Comparison of ENCODE assay signal across 1 cellular context in genomic region chr7:107167483-107168232, GRCh38.
TF ChIP-seq lines count a peak whose summit lies in the region.

No MANE protein-coding gene starts in this region.

TF ChIP-seq in K562, 482 proteins besides CTCF, POLR2A, EP300 and RAD21 (continued from another document and continues in another):
- TF ChIP-seq CREB5 (CRISPR knock-in tag; IDR thresholded peaks at IDR 0.05) (no peak), E2F1 (CRISPR knock-in tag; IDR thresholded peaks at IDR 0.05) (no peak), TAF7 (tag; IDR thresholded peaks at IDR 0.05) (peak; percentile 86), FOXK2 (conservative IDR thresholded peaks at IDR 0.05 in 1 of 2, IDR thresholded peaks at IDR 0.05 in 1 of 2; ENCODE audit: low read depth in 2 of 2) (no peak), ZNF224 (CRISPR knock-in tag; IDR thresholded peaks at IDR 0.05) (no peak), KLF13 (tag; IDR thresholded peaks at IDR 0.05; ENCODE audit: borderline replicate concordance, low read depth) (no peak), ETV6 (IDR thresholded peaks at IDR 0.05; ENCODE audit: borderline replicate concordance in 1 of 2, low read depth in 2 of 2, low read length in 1 of 2) (no peak), ETV6 (CRISPR knock-in tag; IDR thresholded peaks at IDR 0.05; ENCODE audit: borderline replicate concordance) (no peak), THAP12 (CRISPR knock-in tag; IDR thresholded peaks at IDR 0.05) (no peak), MYC (IDR thresholded peaks at IDR 0.05; ENCODE audit: low read depth, low read length) (no peak), MYC (CRISPR knock-in tag; IDR thresholded peaks at IDR 0.05; ENCODE audit: borderline replicate concordance, low read depth) (no peak), ZNF551 (CRISPR knock-in tag; IDR thresholded peaks at IDR 0.05) (0 out of 2 replicates have a peak, but pooled peaks have one; percentile 60), PYGO2 (tag; IDR thresholded peaks at IDR 0.05) (no peak), NR1H2 (CRISPR knock-in tag; IDR thresholded peaks at IDR 0.05) (no peak), ZNF445 (CRISPR knock-in tag; IDR thresholded peaks at IDR 0.05; ENCODE audit: low read depth) (0 out of 2 replicates have a peak, but pooled peaks have one; percentile 71), FOXA3 (CRISPR knock-in tag; conservative IDR thresholded peaks at IDR 0.05 in 1 of 2, IDR thresholded peaks at IDR 0.05 in 1 of 2) (no peak), NFIX (CRISPR knock-in tag; IDR thresholded peaks at IDR 0.05; ENCODE audit: low read depth) (no peak), SRSF3 (IDR thresholded peaks at IDR 0.05; ENCODE audit: insufficient read depth, low read length) (no peak), SIN3B (IDR thresholded peaks at IDR 0.05; ENCODE audit: low read depth) (peak; percentile 26; the same call in 1 of the 2 replicates), PTTG1 (tag; IDR thresholded peaks at IDR 0.05; ENCODE audit: low read depth) (0 out of 2 replicates have a peak, but pooled peaks have one; percentile 43), MTA1 (IDR thresholded peaks at IDR 0.05; ENCODE audit: borderline replicate concordance) (0 out of 2 replicates have a peak, but pooled peaks have one; percentile 68), ZNF639 (CRISPR knock-in tag; conservative IDR thresholded peaks at IDR 0.05 in 1 of 2, IDR thresholded peaks at IDR 0.05 in 1 of 2) (peak in 1 of 2 experiments; percentile 72; a peak in 2 of 4 replicates), POLR2H (tag; IDR thresholded peaks at IDR 0.05; ENCODE audit: low read depth) (peak; percentile 93), DACH1 (IDR thresholded peaks at IDR 0.05; ENCODE audit: partially characterized antibody) (peak; percentile 79), POLR2G (IDR thresholded peaks at IDR 0.05; ENCODE audit: low read depth, low read length) (0 out of 2 replicates have a peak, but pooled peaks have one; percentile 39), MYNN (IDR thresholded peaks at IDR 0.05) (no peak), MYNN (CRISPR knock-in tag; IDR thresholded peaks at IDR 0.05) (no peak), RBM25 (IDR thresholded peaks at IDR 0.05; ENCODE audit: low read depth, low read length, severe bottlenecking) (no peak), ZNF282 (CRISPR knock-in tag; IDR thresholded peaks at IDR 0.05) (no peak), ZEB2 (IDR thresholded peaks at IDR 0.05) (0 out of 2 replicates have a peak, but pooled peaks have one; percentile 70), NR4A1 (CRISPR knock-in tag; IDR thresholded peaks at IDR 0.05) (no peak), NR4A1 (tag; IDR thresholded peaks at IDR 0.05) (no peak), IRF9 (tag; IDR thresholded peaks at IDR 0.05) (peak; percentile 69; the same call in 1 of the 2 replicates), BRF1 (IDR thresholded peaks at IDR 0.05; ENCODE audit: borderline replicate concordance, extremely low read depth, insufficient read length) (no peak), ARID2 (IDR thresholded peaks at IDR 0.05) (peak; percentile 66), SMC3 (conservative IDR thresholded peaks at IDR 0.05; ENCODE audit: insufficient read depth, low read depth, low read length) (peak; percentile 52; the same call in 1 of the 2 replicates), ZNF24 (IDR thresholded peaks at IDR 0.05) (peak; percentile 30; the same call in 1 of the 2 replicates), NCOA2 (IDR thresholded peaks at IDR 0.05; ENCODE audit: partially characterized antibody in 2 of 2) (no peak), TOE1 (IDR thresholded peaks at IDR 0.05; ENCODE audit: borderline replicate concordance) (peak; percentile 70; the same call in 1 of the 2 replicates), TOE1 (CRISPR knock-in tag; IDR thresholded peaks at IDR 0.05; ENCODE audit: borderline replicate concordance, low read depth) (no peak), GTF2A2 (tag; IDR thresholded peaks at IDR 0.05) (0 out of 2 replicates have a peak, but pooled peaks have one; percentile 61), C11orf30 (IDR thresholded peaks at IDR 0.05; ENCODE audit: low read depth) (peak; percentile 46; the same call in 1 of the 2 replicates), ZBTB7A (IDR thresholded peaks at IDR 0.05; ENCODE audit: borderline replicate concordance, control insufficient read depth, low read depth, low read length) (no peak), MYBL2 (IDR thresholded peaks at IDR 0.05; ENCODE audit: low read depth) (0 out of 2 replicates have a peak, but pooled peaks have one; percentile 11), MYBL2 (CRISPR knock-in tag; IDR thresholded peaks at IDR 0.05; ENCODE audit: borderline replicate concordance) (no peak), SMAD4 (CRISPR knock-in tag; conservative IDR thresholded peaks at IDR 0.05) (no peak)
- TF ChIP-seq, protein P1, sequence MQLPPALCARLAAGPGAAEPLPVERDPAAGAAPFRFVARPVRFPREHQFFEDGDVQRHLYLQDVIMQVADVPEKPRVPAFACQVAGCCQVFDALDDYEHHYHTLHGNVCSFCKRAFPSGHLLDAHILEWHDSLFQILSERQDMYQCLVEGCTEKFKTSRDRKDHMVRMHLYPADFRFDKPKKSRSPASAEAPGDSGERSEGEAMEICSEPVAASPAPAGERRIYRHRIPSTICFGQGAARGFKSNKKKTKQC (CRISPR knock-in tag; IDR thresholded peaks at IDR 0.05), result no peak
- TF ChIP-seq, protein P2, sequence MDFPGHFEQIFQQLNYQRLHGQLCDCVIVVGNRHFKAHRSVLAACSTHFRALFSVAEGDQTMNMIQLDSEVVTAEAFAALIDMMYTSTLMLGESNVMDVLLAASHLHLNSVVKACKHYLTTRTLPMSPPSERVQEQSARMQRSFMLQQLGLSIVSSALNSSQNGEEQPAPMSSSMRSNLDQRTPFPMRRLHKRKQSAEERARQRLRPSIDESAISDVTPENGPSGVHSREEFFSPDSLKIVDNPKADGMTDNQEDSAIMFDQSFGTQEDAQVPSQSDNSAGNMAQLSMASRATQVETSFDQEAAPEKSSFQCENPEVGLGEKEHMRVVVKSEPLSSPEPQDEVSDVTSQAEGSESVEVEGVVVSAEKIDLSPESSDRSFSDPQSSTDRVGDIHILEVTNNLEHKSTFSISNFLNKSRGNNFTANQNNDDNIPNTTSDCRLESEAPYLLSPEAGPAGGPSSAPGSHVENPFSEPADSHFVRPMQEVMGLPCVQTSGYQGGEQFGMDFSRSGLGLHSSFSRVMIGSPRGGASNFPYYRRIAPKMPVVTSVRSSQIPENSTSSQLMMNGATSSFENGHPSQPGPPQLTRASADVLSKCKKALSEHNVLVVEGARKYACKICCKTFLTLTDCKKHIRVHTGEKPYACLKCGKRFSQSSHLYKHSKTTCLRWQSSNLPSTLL (IDR thresholded peaks at IDR 0.05), result no peak
- TF ChIP-seq, protein P3, sequence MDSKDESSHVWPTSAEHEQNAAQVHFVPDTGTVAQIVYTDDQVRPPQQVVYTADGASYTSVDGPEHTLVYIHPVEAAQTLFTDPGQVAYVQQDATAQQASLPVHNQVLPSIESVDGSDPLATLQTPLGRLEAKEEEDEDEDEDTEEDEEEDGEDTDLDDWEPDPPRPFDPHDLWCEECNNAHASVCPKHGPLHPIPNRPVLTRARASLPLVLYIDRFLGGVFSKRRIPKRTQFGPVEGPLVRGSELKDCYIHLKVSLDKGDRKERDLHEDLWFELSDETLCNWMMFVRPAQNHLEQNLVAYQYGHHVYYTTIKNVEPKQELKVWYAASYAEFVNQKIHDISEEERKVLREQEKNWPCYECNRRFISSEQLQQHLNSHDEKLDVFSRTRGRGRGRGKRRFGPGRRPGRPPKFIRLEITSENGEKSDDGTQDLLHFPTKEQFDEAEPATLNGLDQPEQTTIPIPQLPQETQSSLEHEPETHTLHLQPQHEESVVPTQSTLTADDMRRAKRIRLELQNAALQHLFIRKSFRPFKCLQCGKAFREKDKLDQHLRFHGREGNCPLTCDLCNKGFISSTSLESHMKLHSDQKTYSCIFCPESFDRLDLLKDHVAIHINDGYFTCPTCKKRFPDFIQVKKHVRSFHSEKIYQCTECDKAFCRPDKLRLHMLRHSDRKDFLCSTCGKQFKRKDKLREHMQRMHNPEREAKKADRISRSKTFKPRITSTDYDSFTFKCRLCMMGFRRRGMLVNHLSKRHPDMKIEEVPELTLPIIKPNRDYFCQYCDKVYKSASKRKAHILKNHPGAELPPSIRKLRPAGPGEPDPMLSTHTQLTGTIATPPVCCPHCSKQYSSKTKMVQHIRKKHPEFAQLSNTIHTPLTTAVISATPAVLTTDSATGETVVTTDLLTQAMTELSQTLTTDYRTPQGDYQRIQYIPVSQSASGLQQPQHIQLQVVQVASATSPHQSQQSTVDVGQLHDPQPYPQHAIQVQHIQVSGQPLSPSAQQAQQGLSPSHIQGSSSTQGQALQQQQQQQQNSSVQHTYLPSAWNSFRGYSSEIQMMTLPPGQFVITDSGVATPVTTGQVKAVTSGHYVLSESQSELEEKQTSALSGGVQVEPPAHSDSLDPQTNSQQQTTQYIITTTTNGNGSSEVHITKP (IDR thresholded peaks at IDR 0.05; ENCODE audit: partially characterized antibody), result peak; percentile 52
- TF ChIP-seq, protein P4, sequence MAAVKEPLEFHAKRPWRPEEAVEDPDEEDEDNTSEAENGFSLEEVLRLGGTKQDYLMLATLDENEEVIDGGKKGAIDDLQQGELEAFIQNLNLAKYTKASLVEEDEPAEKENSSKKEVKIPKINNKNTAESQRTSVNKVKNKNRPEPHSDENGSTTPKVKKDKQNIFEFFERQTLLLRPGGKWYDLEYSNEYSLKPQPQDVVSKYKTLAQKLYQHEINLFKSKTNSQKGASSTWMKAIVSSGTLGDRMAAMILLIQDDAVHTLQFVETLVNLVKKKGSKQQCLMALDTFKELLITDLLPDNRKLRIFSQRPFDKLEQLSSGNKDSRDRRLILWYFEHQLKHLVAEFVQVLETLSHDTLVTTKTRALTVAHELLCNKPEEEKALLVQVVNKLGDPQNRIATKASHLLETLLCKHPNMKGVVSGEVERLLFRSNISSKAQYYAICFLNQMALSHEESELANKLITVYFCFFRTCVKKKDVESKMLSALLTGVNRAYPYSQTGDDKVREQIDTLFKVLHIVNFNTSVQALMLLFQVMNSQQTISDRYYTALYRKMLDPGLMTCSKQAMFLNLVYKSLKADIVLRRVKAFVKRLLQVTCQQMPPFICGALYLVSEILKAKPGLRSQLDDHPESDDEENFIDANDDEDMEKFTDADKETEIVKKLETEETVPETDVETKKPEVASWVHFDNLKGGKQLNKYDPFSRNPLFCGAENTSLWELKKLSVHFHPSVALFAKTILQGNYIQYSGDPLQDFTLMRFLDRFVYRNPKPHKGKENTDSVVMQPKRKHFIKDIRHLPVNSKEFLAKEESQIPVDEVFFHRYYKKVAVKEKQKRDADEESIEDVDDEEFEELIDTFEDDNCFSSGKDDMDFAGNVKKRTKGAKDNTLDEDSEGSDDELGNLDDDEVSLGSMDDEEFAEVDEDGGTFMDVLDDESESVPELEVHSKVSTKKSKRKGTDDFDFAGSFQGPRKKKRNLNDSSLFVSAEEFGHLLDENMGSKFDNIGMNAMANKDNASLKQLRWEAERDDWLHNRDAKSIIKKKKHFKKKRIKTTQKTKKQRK (IDR thresholded peaks at IDR 0.05; ENCODE audit: borderline replicate concordance, low read depth, low read length), result no peak
